ENCODE assay signal across 25 cellular contexts in the genomic region with DNA sequence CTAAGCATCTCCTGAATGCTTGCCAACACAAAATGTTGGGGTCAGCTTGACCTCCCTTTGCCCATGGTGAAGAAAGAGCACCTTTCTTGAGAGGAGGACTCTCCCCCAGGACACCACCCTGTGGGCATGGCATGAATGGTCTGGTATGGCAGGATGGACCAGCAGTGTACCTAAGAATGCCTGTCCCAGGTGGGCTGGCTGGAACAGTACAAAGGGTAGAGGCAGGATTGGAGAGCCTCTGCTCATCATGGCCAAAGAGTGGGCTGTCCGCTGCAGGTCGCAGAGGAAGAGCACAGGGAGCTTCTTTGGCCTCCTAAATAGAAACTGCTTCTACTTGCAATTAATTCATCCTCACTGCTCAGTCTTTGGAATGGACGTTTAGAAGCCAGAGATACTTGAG.
"Had no signal": no experiment of that assay in that cellular context is flagged by ENCODE, and none has a peak within 500 bp of the region (broad histone marks: within the 10 kb centered on the region; RNA-seq: fewer than 3 reads in every experiment).

No MANE protein-coding gene starts in this region.

- H3K9me3 Mint-ChIP-seq: naive thymus-derived CD8-positive, alpha-beta T cell; nephron; neural crest cell; stimulated activated naive CD8-positive, alpha-beta T cell treated with anti-CD3 and anti-CD28 coated beads, Interleukin-15, Interleukin-2, amounts not matched to agents 100 ng/mL and 50 ng/mL, for 24 hours had no signal

- H3K27ac ChIP-seq: lower lobe of right lung, ovary, skin epidermis, suprapubic skin, thoracic aorta, tibial artery, uterus had no signal

- H3K27ac Mint-ChIP-seq: immature natural killer cell; naive thymus-derived CD8-positive, alpha-beta T cell; progenitor cell of endocrine pancreas; stimulated activated naive B cell treated with anti-CD40 and anti-IgM and Interleukin-4, amounts not matched to agents 10 μg/mL and 1 μg/mL and 100 μg/mL, for 72 hours; stimulated activated naive CD8-positive, alpha-beta T cell treated with anti-CD3 and anti-CD28 coated beads, Interleukin-15, Interleukin-2, amounts not matched to agents 100 ng/mL and 50 ng/mL, for 24 hours had no signal

- H3K27me3 ChIP-seq: heart left ventricle, ovary, suprapubic skin, tibial artery, uterus had no signal

- H3K27me3 Mint-ChIP-seq: stimulated activated naive CD8-positive, alpha-beta T cell treated with anti-CD3 and anti-CD28 coated beads, Interleukin-15, Interleukin-2, amounts not matched to agents 100 ng/mL and 50 ng/mL, for 24 hours had no signal

- H3K36me3 Mint-ChIP-seq: immature natural killer cell; naive thymus-derived CD8-positive, alpha-beta T cell; stimulated activated naive B cell treated with anti-CD40 and anti-IgM and Interleukin-4, amounts not matched to agents 10 μg/mL and 1 μg/mL and 100 μg/mL, for 72 hours had no signal

- H3K9me3 ChIP-seq: heart left ventricle, lower lobe of right lung, ovary, suprapubic skin, thoracic aorta, tibial artery, uterus had no signal

- H3K4me1 ChIP-seq: lower lobe of right lung, tibial artery, uterus had no signal

- ATAC-seq: naive thymus-derived CD8-positive, alpha-beta T cell; stimulated activated naive B cell treated with anti-CD40 and anti-IgM and Interleukin-4, amounts not matched to agents 10 μg/mL and 1 μg/mL and 100 μg/mL, for 72 hours had no signal

- H3K4me1 Mint-ChIP-seq: immature natural killer cell; naive thymus-derived CD8-positive, alpha-beta T cell; stimulated activated naive B cell treated with anti-CD40 and anti-IgM and Interleukin-4, amounts not matched to agents 10 μg/mL and 1 μg/mL and 100 μg/mL, for 72 hours had no signal

- H3K4me3 ChIP-seq: heart left ventricle, lower lobe of right lung, ovary, skin epidermis, suprapubic skin, thoracic aorta, tibial artery, uterus had no signal

- H3K4me3 Mint-ChIP-seq: immature natural killer cell; naive thymus-derived CD8-positive, alpha-beta T cell; nephron; neural crest cell; stimulated activated naive B cell treated with anti-CD40 and anti-IgM and Interleukin-4, amounts not matched to agents 10 μg/mL and 1 μg/mL and 100 μg/mL, for 72 hours; stimulated activated naive CD8-positive, alpha-beta T cell treated with anti-CD3 and anti-CD28 coated beads, Interleukin-15, Interleukin-2, amounts not matched to agents 100 ng/mL and 50 ng/mL, for 24 hours had no signal

- H3K36me3 ChIP-seq: heart left ventricle, lower lobe of right lung, ovary, suprapubic skin, thoracic aorta, tibial artery, uterus had no signal

- DNase-seq: heart left ventricle; hypothalamus; immature natural killer cell; kidney; lower lobe of right lung; mammary epithelial cell; mesenchymal stem cell; naive thymus-derived CD8-positive, alpha-beta T cell; ovary; right cardiac atrium; stimulated activated CD4-positive, alpha-beta T cell treated with anti-CD3 and anti-CD28 coated beads, Interleukin-12 subunit alpha, Interleukin-12 subunit beta, amount 100 ng/mL, for 4 hours; stimulated activated CD4-positive, alpha-beta T cell treated with anti-CD3 and anti-CD28 coated beads, Interleukin-15, amount 100 ng/mL, for 24 hours; stimulated activated CD4-positive, alpha-beta T cell treated with anti-CD3 and anti-CD28 coated beads, Interleukin-2, amount 100 ng/mL, for 24 hours; stimulated activated CD4-positive, alpha-beta T cell treated with anti-CD3 and anti-CD28 coated beads, Interleukin-4, amount 100 ng/mL, for 1 hour; stimulated activated naive B cell treated with anti-CD40 and anti-IgM and Interleukin-4, amounts not matched to agents 10 μg/mL and 1 μg/mL and 100 μg/mL, for 72 hours; tibial artery; trophoblast cell; uterus had no signal
